1 cellular context compared by ENCODE assay signal in genomic region chr6:99512033-99512432, GRCh38.
A peak's percentile ranks its signal among the peaks of the same experiment; 100 is the strongest.
TF ChIP-seq lines count a peak whose summit lies in the region.

No MANE protein-coding gene starts in this region.

TF ChIP-seq in K562, 482 proteins besides CTCF, POLR2A, EP300 and RAD21 (continued from another document):
- TF ChIP-seq ATF3 (IDR thresholded peaks at IDR 0.05): peak; percentile 50; the same call in 1 of the 2 replicates
- TF ChIP-seq ATF3 (CRISPR knock-in tag; conservative IDR thresholded peaks at IDR 0.05): no peak
